ENCODE assay signal across 1 cellular context in the genomic region with DNA sequence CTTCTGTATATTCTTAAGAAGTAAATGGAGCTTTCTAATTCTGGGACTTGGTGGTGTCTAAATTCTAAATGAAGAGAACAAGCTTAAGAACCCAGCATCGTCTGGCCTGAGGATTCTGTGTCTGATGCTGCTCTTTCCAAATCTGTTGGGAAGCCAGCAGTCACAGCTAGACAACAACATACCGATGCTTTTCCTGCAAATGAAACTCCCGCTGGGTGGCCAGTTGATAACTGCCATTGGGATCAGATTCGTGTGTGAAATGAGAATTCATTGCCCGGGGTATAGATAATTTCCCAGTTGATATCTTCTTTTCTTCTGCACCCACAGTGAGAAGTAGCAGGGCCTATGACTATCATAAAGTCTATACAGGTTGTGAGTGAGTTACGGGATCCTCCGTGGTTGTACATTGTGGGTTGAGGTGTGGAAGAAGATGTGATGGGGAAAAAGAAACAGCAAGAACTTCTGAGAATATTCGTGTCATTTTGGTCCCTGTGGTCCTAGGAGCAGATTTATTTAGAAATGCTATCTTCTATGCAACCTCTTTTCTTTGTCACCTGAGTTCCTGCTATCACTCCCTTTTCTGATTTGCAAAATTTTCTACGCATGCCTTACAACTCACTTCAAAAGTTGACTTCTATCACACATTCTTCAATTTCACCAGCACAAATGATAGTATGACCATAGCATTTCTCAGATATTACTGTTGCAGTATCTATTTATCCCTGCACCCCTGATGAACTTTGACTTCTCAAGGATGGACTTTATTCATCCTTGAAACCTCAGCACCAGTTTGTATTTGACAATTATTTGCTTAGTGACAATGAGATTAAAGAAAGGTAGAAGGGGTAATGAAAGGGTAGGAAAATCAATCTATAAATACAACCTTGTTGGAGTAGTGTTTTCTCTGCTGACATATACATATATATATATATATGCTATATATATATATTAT.
TF ChIP-seq lines count a peak whose summit lies in the region.

No MANE protein-coding gene starts in this region.

TF ChIP-seq in HepG2, 621 proteins besides CTCF, POLR2A, EP300 and RAD21 (continued from another document and continues in another):
- TF ChIP-seq, protein P1, sequence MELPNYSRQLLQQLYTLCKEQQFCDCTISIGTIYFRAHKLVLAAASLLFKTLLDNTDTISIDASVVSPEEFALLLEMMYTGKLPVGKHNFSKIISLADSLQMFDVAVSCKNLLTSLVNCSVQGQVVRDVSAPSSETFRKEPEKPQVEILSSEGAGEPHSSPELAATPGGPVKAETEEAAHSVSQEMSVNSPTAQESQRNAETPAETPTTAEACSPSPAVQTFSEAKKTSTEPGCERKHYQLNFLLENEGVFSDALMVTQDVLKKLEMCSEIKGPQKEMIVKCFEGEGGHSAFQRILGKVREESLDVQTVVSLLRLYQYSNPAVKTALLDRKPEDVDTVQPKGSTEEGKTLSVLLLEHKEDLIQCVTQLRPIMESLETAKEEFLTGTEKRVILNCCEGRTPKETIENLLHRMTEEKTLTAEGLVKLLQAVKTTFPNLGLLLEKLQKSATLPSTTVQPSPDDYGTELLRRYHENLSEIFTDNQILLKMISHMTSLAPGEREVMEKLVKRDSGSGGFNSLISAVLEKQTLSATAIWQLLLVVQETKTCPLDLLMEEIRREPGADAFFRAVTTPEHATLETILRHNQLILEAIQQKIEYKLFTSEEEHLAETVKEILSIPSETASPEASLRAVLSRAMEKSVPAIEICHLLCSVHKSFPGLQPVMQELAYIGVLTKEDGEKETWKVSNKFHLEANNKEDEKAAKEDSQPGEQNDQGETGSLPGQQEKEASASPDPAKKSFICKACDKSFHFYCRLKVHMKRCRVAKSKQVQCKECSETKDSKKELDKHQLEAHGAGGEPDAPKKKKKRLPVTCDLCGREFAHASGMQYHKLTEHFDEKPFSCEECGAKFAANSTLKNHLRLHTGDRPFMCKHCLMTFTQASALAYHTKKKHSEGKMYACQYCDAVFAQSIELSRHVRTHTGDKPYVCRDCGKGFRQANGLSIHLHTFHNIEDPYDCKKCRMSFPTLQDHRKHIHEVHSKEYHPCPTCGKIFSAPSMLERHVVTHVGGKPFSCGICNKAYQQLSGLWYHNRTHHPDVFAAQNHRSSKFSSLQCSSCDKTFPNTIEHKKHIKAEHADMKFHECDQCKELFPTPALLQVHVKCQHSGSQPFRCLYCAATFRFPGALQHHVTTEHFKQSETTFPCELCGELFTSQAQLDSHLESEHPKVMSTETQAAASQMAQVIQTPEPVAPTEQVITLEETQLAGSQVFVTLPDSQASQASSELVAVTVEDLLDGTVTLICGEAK (IDR thresholded peaks at IDR 0.05): no peak
- TF ChIP-seq, protein P1 (CRISPR knock-in tag; IDR thresholded peaks at IDR 0.05): no peak
- TF ChIP-seq WIZ (CRISPR knock-in tag; IDR thresholded peaks at IDR 0.05) (no peak), ZNF790 (CRISPR knock-in tag; IDR thresholded peaks at IDR 0.05; ENCODE audit: borderline replicate concordance) (no peak), PRPF4 (IDR thresholded peaks at IDR 0.05; ENCODE audit: low read depth, low read length, poor library complexity, severe bottlenecking) (peak; percentile 66), MTF2 (CRISPR knock-in tag; IDR thresholded peaks at IDR 0.05; ENCODE audit: borderline replicate concordance) (no peak), SIX1 (CRISPR knock-in tag; IDR thresholded peaks at IDR 0.05; ENCODE audit: borderline replicate concordance) (no peak), RFXAP (CRISPR knock-in tag; IDR thresholded peaks at IDR 0.05; ENCODE audit: borderline replicate concordance) (no peak), ZNF337 (CRISPR knock-in tag; IDR thresholded peaks at IDR 0.05; ENCODE audit: borderline replicate concordance, low read depth) (no peak), ZNF431 (CRISPR knock-in tag; IDR thresholded peaks at IDR 0.05; ENCODE audit: borderline replicate concordance, low read depth) (no peak), ELF1 (CRISPR knock-in tag; IDR thresholded peaks at IDR 0.05) (no peak), ZSCAN9 (CRISPR knock-in tag; IDR thresholded peaks at IDR 0.05; ENCODE audit: borderline replicate concordance) (0 out of 2 replicates have a peak, but pooled peaks have one; percentile 12), SP1 (IDR thresholded peaks at IDR 0.05) (no peak), SP1 (CRISPR knock-in tag; IDR thresholded peaks at IDR 0.05) (no peak), ZBTB7A (CRISPR knock-in tag; IDR thresholded peaks at IDR 0.05) (no peak), ZNF674 (CRISPR knock-in tag; IDR thresholded peaks at IDR 0.05; ENCODE audit: low read depth) (no peak), SRSF1 (optimal IDR thresholded peaks at IDR 0.05; ENCODE audit: low read depth, low read length) (no peak), RBM39 (IDR thresholded peaks at IDR 0.05; ENCODE audit: low read depth, low read length, poor library complexity, severe bottlenecking) (no peak), RCOR2 (CRISPR knock-in tag; IDR thresholded peaks at IDR 0.05) (0 out of 2 replicates have a peak, but pooled peaks have one; percentile 14), BRCA1 (CRISPR knock-in tag; IDR thresholded peaks at IDR 0.05) (no peak), U2AF1 (optimal IDR thresholded peaks at IDR 0.05; ENCODE audit: low read depth, low read length) (no peak), KDM5B (CRISPR knock-in tag; IDR thresholded peaks at IDR 0.05; ENCODE audit: borderline replicate concordance) (no peak), ZNF263 (CRISPR knock-in tag; IDR thresholded peaks at IDR 0.05) (no peak)
- TF ChIP-seq, protein P2, sequence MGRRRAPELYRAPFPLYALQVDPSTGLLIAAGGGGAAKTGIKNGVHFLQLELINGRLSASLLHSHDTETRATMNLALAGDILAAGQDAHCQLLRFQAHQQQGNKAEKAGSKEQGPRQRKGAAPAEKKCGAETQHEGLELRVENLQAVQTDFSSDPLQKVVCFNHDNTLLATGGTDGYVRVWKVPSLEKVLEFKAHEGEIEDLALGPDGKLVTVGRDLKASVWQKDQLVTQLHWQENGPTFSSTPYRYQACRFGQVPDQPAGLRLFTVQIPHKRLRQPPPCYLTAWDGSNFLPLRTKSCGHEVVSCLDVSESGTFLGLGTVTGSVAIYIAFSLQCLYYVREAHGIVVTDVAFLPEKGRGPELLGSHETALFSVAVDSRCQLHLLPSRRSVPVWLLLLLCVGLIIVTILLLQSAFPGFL (CRISPR knock-in tag; IDR thresholded peaks at IDR 0.05): no peak
- TF ChIP-seq, protein P3, sequence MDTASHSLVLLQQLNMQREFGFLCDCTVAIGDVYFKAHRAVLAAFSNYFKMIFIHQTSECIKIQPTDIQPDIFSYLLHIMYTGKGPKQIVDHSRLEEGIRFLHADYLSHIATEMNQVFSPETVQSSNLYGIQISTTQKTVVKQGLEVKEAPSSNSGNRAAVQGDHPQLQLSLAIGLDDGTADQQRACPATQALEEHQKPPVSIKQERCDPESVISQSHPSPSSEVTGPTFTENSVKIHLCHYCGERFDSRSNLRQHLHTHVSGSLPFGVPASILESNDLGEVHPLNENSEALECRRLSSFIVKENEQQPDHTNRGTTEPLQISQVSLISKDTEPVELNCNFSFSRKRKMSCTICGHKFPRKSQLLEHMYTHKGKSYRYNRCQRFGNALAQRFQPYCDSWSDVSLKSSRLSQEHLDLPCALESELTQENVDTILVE (CRISPR knock-in tag; IDR thresholded peaks at IDR 0.05): no peak
- TF ChIP-seq, protein P4, sequence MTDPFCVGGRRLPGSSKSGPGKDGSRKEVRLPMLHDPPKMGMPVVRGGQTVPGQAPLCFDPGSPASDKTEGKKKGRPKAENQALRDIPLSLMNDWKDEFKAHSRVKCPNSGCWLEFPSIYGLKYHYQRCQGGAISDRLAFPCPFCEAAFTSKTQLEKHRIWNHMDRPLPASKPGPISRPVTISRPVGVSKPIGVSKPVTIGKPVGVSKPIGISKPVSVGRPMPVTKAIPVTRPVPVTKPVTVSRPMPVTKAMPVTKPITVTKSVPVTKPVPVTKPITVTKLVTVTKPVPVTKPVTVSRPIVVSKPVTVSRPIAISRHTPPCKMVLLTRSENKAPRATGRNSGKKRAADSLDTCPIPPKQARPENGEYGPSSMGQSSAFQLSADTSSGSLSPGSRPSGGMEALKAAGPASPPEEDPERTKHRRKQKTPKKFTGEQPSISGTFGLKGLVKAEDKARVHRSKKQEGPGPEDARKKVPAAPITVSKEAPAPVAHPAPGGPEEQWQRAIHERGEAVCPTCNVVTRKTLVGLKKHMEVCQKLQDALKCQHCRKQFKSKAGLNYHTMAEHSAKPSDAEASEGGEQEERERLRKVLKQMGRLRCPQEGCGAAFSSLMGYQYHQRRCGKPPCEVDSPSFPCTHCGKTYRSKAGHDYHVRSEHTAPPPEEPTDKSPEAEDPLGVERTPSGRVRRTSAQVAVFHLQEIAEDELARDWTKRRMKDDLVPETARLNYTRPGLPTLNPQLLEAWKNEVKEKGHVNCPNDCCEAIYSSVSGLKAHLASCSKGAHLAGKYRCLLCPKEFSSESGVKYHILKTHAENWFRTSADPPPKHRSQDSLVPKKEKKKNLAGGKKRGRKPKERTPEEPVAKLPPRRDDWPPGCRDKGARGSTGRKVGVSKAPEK (CRISPR knock-in tag; IDR thresholded peaks at IDR 0.05; ENCODE audit: borderline replicate concordance): no peak
- TF ChIP-seq, protein P5, sequence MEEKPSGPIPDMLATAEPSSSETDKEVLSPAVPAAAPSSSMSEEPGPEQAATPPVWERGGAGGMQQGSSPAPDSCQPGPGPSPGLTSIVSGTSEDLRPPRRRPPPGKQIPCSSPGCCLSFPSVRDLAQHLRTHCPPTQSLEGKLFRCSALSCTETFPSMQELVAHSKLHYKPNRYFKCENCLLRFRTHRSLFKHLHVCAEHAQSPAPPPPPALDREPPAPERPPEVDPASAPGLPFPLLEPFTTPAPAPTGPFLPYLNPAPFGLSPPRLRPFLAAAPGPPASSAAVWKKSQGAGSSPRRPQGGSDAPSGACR (CRISPR knock-in tag; IDR thresholded peaks at IDR 0.05): no peak
- TF ChIP-seq, protein P6, sequence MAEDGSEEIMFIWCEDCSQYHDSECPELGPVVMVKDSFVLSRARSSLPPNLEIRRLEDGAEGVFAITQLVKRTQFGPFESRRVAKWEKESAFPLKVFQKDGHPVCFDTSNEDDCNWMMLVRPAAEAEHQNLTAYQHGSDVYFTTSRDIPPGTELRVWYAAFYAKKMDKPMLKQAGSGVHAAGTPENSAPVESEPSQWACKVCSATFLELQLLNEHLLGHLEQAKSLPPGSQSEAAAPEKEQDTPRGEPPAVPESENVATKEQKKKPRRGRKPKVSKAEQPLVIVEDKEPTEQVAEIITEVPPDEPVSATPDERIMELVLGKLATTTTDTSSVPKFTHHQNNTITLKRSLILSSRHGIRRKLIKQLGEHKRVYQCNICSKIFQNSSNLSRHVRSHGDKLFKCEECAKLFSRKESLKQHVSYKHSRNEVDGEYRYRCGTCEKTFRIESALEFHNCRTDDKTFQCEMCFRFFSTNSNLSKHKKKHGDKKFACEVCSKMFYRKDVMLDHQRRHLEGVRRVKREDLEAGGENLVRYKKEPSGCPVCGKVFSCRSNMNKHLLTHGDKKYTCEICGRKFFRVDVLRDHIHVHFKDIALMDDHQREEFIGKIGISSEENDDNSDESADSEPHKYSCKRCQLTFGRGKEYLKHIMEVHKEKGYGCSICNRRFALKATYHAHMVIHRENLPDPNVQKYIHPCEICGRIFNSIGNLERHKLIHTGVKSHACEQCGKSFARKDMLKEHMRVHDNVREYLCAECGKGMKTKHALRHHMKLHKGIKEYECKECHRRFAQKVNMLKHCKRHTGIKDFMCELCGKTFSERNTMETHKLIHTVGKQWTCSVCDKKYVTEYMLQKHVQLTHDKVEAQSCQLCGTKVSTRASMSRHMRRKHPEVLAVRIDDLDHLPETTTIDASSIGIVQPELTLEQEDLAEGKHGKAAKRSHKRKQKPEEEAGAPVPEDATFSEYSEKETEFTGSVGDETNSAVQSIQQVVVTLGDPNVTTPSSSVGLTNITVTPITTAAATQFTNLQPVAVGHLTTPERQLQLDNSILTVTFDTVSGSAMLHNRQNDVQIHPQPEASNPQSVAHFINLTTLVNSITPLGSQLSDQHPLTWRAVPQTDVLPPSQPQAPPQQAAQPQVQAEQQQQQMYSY (CRISPR knock-in tag; IDR thresholded peaks at IDR 0.05): no peak
- TF ChIP-seq, protein P7, sequence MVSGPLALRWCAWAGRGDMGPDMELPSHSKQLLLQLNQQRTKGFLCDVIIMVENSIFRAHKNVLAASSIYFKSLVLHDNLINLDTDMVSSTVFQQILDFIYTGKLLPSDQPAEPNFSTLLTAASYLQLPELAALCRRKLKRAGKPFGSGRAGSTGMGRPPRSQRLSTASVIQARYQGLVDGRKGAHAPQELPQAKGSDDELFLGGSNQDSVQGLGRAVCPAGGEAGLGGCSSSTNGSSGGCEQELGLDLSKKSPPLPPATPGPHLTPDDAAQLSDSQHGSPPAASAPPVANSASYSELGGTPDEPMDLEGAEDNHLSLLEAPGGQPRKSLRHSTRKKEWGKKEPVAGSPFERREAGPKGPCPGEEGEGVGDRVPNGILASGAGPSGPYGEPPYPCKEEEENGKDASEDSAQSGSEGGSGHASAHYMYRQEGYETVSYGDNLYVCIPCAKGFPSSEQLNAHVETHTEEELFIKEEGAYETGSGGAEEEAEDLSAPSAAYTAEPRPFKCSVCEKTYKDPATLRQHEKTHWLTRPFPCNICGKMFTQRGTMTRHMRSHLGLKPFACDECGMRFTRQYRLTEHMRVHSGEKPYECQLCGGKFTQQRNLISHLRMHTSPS (CRISPR knock-in tag; IDR thresholded peaks at IDR 0.05; ENCODE audit: low read depth): no peak
- TF ChIP-seq, protein P8, sequence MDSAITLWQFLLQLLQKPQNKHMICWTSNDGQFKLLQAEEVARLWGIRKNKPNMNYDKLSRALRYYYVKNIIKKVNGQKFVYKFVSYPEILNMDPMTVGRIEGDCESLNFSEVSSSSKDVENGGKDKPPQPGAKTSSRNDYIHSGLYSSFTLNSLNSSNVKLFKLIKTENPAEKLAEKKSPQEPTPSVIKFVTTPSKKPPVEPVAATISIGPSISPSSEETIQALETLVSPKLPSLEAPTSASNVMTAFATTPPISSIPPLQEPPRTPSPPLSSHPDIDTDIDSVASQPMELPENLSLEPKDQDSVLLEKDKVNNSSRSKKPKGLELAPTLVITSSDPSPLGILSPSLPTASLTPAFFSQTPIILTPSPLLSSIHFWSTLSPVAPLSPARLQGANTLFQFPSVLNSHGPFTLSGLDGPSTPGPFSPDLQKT (CRISPR knock-in tag; IDR thresholded peaks at IDR 0.05; ENCODE audit: borderline replicate concordance): no peak
